In the genomic region with DNA sequence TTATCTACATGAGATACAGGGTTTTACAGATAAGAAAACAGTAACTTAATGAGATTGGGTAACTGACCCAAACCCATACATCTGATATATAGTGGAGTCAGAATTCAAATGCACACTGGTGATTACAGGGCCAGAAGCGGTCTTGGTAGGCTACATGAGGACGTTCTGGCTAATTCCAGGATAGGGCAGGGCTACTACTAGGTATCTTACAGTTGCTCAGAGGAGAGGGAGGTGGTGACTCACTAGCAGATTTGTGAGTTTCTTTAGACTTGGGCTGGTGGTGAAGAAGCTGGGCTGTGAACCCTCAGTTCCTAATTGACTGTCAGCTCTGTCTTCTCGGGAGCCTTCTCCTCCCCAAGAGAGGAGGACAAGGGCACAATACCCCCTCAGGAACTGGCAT, we compare ENCODE assay signal across 17 cellular contexts. TPM values are rescaled to one million over a fixed set of nuclear protein-coding genes. Genes with fewer than 3 reads are reported as not detected.
DNase-seq lines count a peak whose midpoint lies in the region; ATAC-seq and TF ChIP-seq lines count a peak whose summit lies in the region.
"Had no signal": no experiment of that assay in that cellular context is flagged by ENCODE, and none has a peak within 500 bp of the region (broad histone marks: within the 10 kb centered on the region; RNA-seq: fewer than 3 reads in every experiment).

No MANE protein-coding gene starts in this region.

- peak; percentile 43 for ATAC-seq in RWPE2 (ENCODE audit: low read depth)
- no peak for ATAC-seq in effector memory CD8-positive, alpha-beta T cell (replicated peaks)
- ATAC-seq: CD8-positive, alpha-beta T cell had no signal

- H3K27ac Mint-ChIP-seq in nephron (peak overlapping the region in 2 of 3 experiments; percentile 5 to 61), Calu3 (ENCODE audit: unreplicated experiment) (no peak overlapping the region)
- no peak overlapping the region for H3K27ac Mint-ChIP-seq in effector memory CD8-positive, alpha-beta T cell
- H3K27ac Mint-ChIP-seq: CD8-positive, alpha-beta T cell had no signal

- no peaks in the 10 kb centered on the region for H3K27me3 ChIP-seq in HUES6 (ENCODE audit: control insufficient read depth, insufficient read depth, low read length)
- H3K27me3 ChIP-seq in RWPE2 (ENCODE audit: insufficient read depth, poor library complexity, severe bottlenecking) = no peaks in the 10 kb centered on the region
- H3K27me3 ChIP-seq: BLaER1 treated with 17β-estradiol and CSF1 and Interleukin-3, amounts not matched to agents 10 nM and 100 nM had no signal

- H3K4me1 Mint-ChIP-seq in nephron (peaks cover 24% of the 10 kb centered on the region), Calu3 (ENCODE audit: low read depth, unreplicated experiment) (peaks cover 19% of the 10 kb centered on the region)
- H3K4me1 Mint-ChIP-seq in effector memory CD8-positive, alpha-beta T cell (ENCODE audit: low read depth in 2 of 2) = peaks cover 0 to 2% of the 10 kb centered on the region in 2 donors

- H3K27me3 Mint-ChIP-seq in nephron (ENCODE audit: low read depth) = no peaks in the 10 kb centered on the region
- H3K27me3 Mint-ChIP-seq in Calu3 (ENCODE audit: unreplicated experiment) = no peaks in the 10 kb centered on the region
- H3K27me3 Mint-ChIP-seq in effector memory CD8-positive, alpha-beta T cell = no peaks in the 10 kb centered on the region

- H3K27ac ChIP-seq in HUES6 (ENCODE audit: low read depth, low read length) = 0 out of 2 replicates have a peak overlapping the region, but pooled peaks have one; percentile 26
- peak overlapping the region; percentile 99 for H3K27ac ChIP-seq in RWPE2 (ENCODE audit: poor library complexity, severe bottlenecking)
- H3K27ac ChIP-seq: BLaER1 treated with 17β-estradiol and CSF1 and Interleukin-3, amounts not matched to agents 10 nM and 100 nM; PC-9 had no signal

- no TSS peak for BruUV-seq in Calu3 (replicated peaks; lab: Mats Ljungman, UMichigan)

- peaks cover 13% of the 10 kb centered on the region; the same call in 1 of the 2 replicates for H3K4me1 ChIP-seq in HUES6 (ENCODE audit: control insufficient read depth, insufficient read depth, low read length)
- peaks cover 35% of the 10 kb centered on the region for H3K4me1 ChIP-seq in RWPE2 (ENCODE audit: insufficient read depth, poor library complexity, severe bottlenecking)
- H3K4me1 ChIP-seq: BLaER1 treated with 17β-estradiol and CSF1 and Interleukin-3, amounts not matched to agents 10 nM and 100 nM had no signal

- H3K36me3 Mint-ChIP-seq in nephron (ENCODE audit: low read depth) (peaks cover 26% of the 10 kb centered on the region), Calu3 (ENCODE audit: insufficient read depth, unreplicated experiment) (no peaks in the 10 kb centered on the region)
- H3K36me3 Mint-ChIP-seq in effector memory CD8-positive, alpha-beta T cell (ENCODE audit: insufficient read depth) = no peaks in the 10 kb centered on the region

- no peak overlapping the region for H3K4me3 Mint-ChIP-seq in nephron
- H3K4me3 Mint-ChIP-seq in Calu3 (ENCODE audit: low read depth, unreplicated experiment) = no peak overlapping the region
- no peak overlapping the region for H3K4me3 Mint-ChIP-seq in effector memory CD8-positive, alpha-beta T cell
- H3K4me3 Mint-ChIP-seq: CD8-positive, alpha-beta T cell had no signal

- H3K36me3 ChIP-seq in HUES6 (ENCODE audit: control insufficient read depth, insufficient read depth, low read length) = peaks cover 42% of the 10 kb centered on the region
- H3K36me3 ChIP-seq in RWPE2 (ENCODE audit: low read depth) = peaks cover 12% of the 10 kb centered on the region

- intact Hi-C loops in Calu3 (cut with micrococcal nuclease; ENCODE audit: unreplicated experiment) = no loop called here

- H3K9me3 Mint-ChIP-seq in nephron (no peaks in the 10 kb centered on the region), Calu3 (ENCODE audit: low read depth, unreplicated experiment) (no peaks in the 10 kb centered on the region)
- H3K9me3 Mint-ChIP-seq in effector memory CD8-positive, alpha-beta T cell = no peaks in the 10 kb centered on the region
- H3K9me3 Mint-ChIP-seq: CD8-positive, alpha-beta T cell had no signal

- CTCF ChIA-PET in Calu3 (lab: Charles Lee) = interaction anchor here (1.3 kb wide), 1 partner anchor 11 kb away, joined by 3 read pairs; no protein-coding TSS in a partner anchor

- DNase-seq in RWPE2 (ENCODE audit: low spot score) = no peak
- peak; percentile 72 for DNase-seq in epithelial cell of esophagus (ENCODE audit: low read depth)
- DNase-seq in NCI-H82 treated with DMSO at 0.1 percent for 48 hours (lab: John Stamatoyannopoulos, UW; ENCODE audit: unreplicated experiment) = no peak
- no peak for DNase-seq in Calu3
- no peak for DNase-seq in effector memory CD8-positive, alpha-beta T cell
- DNase-seq: CD8-positive, alpha-beta T cell; DMS53; EL; KG1; NCI-H1105 treated with DMSO at 0.1 percent for 48 hours; NCI-H1694; NCI-H510A; NCI-H748 treated with DMSO at 0.1 percent for 48 hours; PC-9 had no signal

- TF ChIP-seq CTCF in RWPE2 (IDR thresholded peaks at IDR 0.05; ENCODE audit: poor library complexity, severe bottlenecking) = no peak
- TF ChIP-seq CTCF in epithelial cell of esophagus (IDR thresholded peaks at IDR 0.05; ENCODE audit: insufficient read depth, low read depth, low read length, missing control alignments) = no peak
- TF ChIP-seq CTCF in nephron (IDR thresholded peaks at IDR 0.05; ENCODE audit: unreplicated experiment in 3 of 3) = no peak
- no peak for TF ChIP-seq CTCF in Calu3 (IDR thresholded peaks at IDR 0.05; ENCODE audit: unreplicated experiment)

- H3K4me3 ChIP-seq in HUES6 (ENCODE audit: low read depth, low read length) (no peak overlapping the region), RWPE2 (ENCODE audit: severe bottlenecking) (no peak overlapping the region), epithelial cell of esophagus (ENCODE audit: low read length) (no peak overlapping the region)
- H3K4me3 ChIP-seq: BLaER1 treated with 17β-estradiol and CSF1 and Interleukin-3, amounts not matched to agents 10 nM and 100 nM; PC-9 had no signal

- H3K9ac ChIP-seq in HUES6 (ENCODE audit: low read length) = no peak overlapping the region
- H3K9ac ChIP-seq: BLaER1 treated with 17β-estradiol and CSF1 and Interleukin-3, amounts not matched to agents 10 nM and 100 nM had no signal

- H3K9me3 ChIP-seq in HUES6 (ENCODE audit: control insufficient read depth, insufficient read depth, low read depth, low read length) (no peaks in the 10 kb centered on the region), RWPE2 (ENCODE audit: severe bottlenecking) (no peaks in the 10 kb centered on the region)
- H3K9me3 ChIP-seq: BLaER1 treated with 17β-estradiol and CSF1 and Interleukin-3, amounts not matched to agents 10 nM and 100 nM had no signal

RNA-seq across cellular contexts. Expression of a gene that starts 21.4 kb away (rescaled TPM):
- total RNA-seq in Calu3 (2022) = 53.2 and 56.1 TPM in 2 replicates

RNA-seq across cellular contexts. Expression of a gene that starts 36.8 kb away (rescaled TPM):
- 15.3 and 22.3 TPM in 2 replicates for total RNA-seq in Calu3 (2022)

RNA-seq across cellular contexts. Expression of a gene that starts 43.2 kb away (rescaled TPM):
- 8.1 and 12.6 TPM in 2 replicates for total RNA-seq in Calu3 (2022)
- total RNA-seq: CD8-positive, alpha-beta T cell had no signal

Comparison
In these comparisons a context has a peak if more than half of its experiments do, and no peak if none do; other contexts are left out.
1. H3K27ac Mint-ChIP-seq: peak in nephron (2 of 3); none in Calu3 (single experiment) and effector memory CD8-positive, alpha-beta T cell (0 of 2).